8 cellular contexts compared by ENCODE assay signal in the genomic region with DNA sequence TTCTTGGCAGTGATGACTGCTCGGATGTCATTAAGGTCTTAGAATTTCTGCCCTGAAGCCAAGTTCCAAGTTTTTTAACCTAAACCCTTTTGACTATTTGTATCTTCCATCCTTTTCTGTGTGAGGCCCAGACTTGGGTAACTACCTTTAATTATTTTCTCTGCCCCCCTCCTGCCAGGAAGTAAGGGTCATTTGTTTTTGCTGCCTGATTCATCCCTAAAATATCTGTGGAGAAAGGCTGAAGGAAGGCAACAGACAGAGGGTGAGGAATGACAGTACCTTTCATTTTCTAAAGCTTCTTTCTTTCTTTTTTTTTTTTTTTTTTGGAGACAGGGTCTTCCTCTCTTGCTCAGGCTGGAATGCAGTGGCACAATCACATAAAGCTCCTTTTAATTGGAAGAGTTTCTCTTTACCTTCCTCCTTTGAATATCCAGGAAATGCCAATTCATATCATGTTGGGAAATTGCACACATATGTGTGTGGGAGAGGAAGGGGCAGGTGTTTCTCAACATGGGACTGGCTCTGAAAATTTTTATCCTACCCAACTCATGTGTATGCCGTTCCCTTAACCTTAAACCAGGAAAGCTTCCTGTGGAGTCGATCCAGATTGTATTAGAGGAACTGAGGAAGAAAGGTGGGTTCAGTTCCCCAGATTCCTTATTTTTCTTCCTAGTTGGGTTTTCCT. TPM values are rescaled to one million over a fixed set of nuclear protein-coding genes. Genes with fewer than 3 reads are reported as not detected.
DNase-seq lines count a peak whose midpoint lies in the region; ATAC-seq and TF ChIP-seq lines count a peak whose summit lies in the region.

No MANE protein-coding gene starts in this region.

- no peak for TF ChIP-seq POLR2A in NB4 (IDR thresholded peaks at IDR 0.05; ENCODE audit: extremely low read depth, insufficient read length)

- TF ChIP-seq RAD21 in neural cell (conservative IDR thresholded peaks at IDR 0.05), result no peak

- peak overlapping the region; percentile 98 to 99 (median 99) for H3K4me3 Mint-ChIP-seq in CD4-positive, alpha-beta memory T cell

- H4K20me1 ChIP-seq in neural cell (ENCODE audit: insufficient read depth), result no peaks in the 10 kb centered on the region

- peaks cover 24% of the 10 kb centered on the region for H3K36me3 ChIP-seq in CD4-positive, alpha-beta memory T cell (ENCODE audit: insufficient read depth, low read length)
- peaks cover 18 to 37% of the 10 kb centered on the region in 2 donors for H3K36me3 ChIP-seq in duodenal mucosa (ENCODE audit: control insufficient read depth in 1 of 2, insufficient read depth in 2 of 2, low read length in 2 of 2)
- no peaks in the 10 kb centered on the region for H3K36me3 ChIP-seq in neural cell (ENCODE audit: insufficient read depth, low read length)

- peak overlapping the region; percentile 95 for H2AFZ ChIP-seq in neural cell (ENCODE audit: low read depth, low read length)

- in situ Hi-C loops in KBM-7 (cut with MboI; ENCODE audit: low pct_unique_long_range_greater_than_20kb, low sequenced_read_pairs), result no loop called here

- peak overlapping the region; percentile 91 to 99 (median 98) for H3K27ac Mint-ChIP-seq in CD4-positive, alpha-beta memory T cell

- H3K4me1 Mint-ChIP-seq in CD4-positive, alpha-beta memory T cell, result peaks cover 11 to 28% (median 20%) of the 10 kb centered on the region in 4 donors

- peaks cover 39 to 47% of the 10 kb centered on the region in 2 donors for H3K36me3 Mint-ChIP-seq in CD4-positive, alpha-beta memory T cell

- TF ChIP-seq CTCF in NB4 (IDR thresholded peaks at IDR 0.05; ENCODE audit: low read depth, low read length), result no peak
- no peak for TF ChIP-seq CTCF in neural cell (IDR thresholded peaks at IDR 0.05; ENCODE audit: poor library complexity, severe bottlenecking)

- H3K4me3 ChIP-seq in CD4-positive, alpha-beta memory T cell (ENCODE audit: low read length in 2 of 2), result peak overlapping the region; percentile 90 to 100
- H3K4me3 ChIP-seq in NB4 (ENCODE audit: low read depth, low read length), result peak overlapping the region; percentile 92
- H3K4me3 ChIP-seq in duodenal mucosa (ENCODE audit: low read depth in 1 of 2, low read length in 2 of 2), result peak overlapping the region; percentile 86 to 99
- peak overlapping the region; percentile 84 for H3K4me3 ChIP-seq in neural cell (ENCODE audit: low read length)

- no peaks in the 10 kb centered on the region for H3K9me3 Mint-ChIP-seq in CD4-positive, alpha-beta memory T cell

- CTCF ChIA-PET in CD4-positive, alpha-beta memory T cell (lab: Charles Lee; ENCODE audit: partially characterized antibody), result interaction anchor here (0.9 to 3.0 kb wide), 5 partner anchors 11 to 224 kb away, joined by 3 to 16 read pairs (median 6); a partner anchor contains a TSS

- DNase-seq in CD4-positive, alpha-beta memory T cell, result no peak
- no peak for DNase-seq in NB4 (ENCODE audit: low read depth)
- DNase-seq in KBM-7, result no peak
- no peak for DNase-seq in SK-N-DZ (ENCODE audit: low spot score)
- no peak for DNase-seq in stimulated activated CD4-positive, alpha-beta T cell treated with anti-CD3 and anti-CD28 coated beads, Interleukin-4, amount 100 ng/mL, for 4 hours

- H3K27ac ChIP-seq in CD4-positive, alpha-beta memory T cell (ENCODE audit: low read depth, low read length), result peak overlapping the region; percentile 81
- H3K27ac ChIP-seq in duodenal mucosa (ENCODE audit: low read depth, low read length), result no peak overlapping the region
- H3K27ac ChIP-seq in neural cell (ENCODE audit: low read length), result peak overlapping the region; percentile 73

- no peaks in the 10 kb centered on the region for H3K27me3 ChIP-seq in CD4-positive, alpha-beta memory T cell (ENCODE audit: insufficient read depth, low read length)
- no peaks in the 10 kb centered on the region for H3K27me3 ChIP-seq in duodenal mucosa (ENCODE audit: control insufficient read depth in 1 of 2, insufficient read depth in 2 of 2, low read length in 2 of 2)
- no peaks in the 10 kb centered on the region for H3K27me3 ChIP-seq in neural cell (ENCODE audit: insufficient read depth, low read depth, low read length)

- H3K27me3 Mint-ChIP-seq in CD4-positive, alpha-beta memory T cell, result peaks cover 0 to under 1% of the 10 kb centered on the region in 2 donors

- H3F3A ChIP-seq in neural cell (ENCODE audit: insufficient read depth, low read length, poor library complexity, severe bottlenecking), result no peaks in the 10 kb centered on the region

- H3K9me2 ChIP-seq in neural cell (ENCODE audit: insufficient read depth, low read length), result no peaks in the 10 kb centered on the region

- peak overlapping the region; percentile 77 for H3K4me2 ChIP-seq in neural cell (ENCODE audit: low read length)

- H3K9me3 ChIP-seq in CD4-positive, alpha-beta memory T cell (ENCODE audit: control insufficient read depth in 1 of 2, low read length in 2 of 2), result no peaks in the 10 kb centered on the region
- H3K9me3 ChIP-seq in duodenal mucosa (ENCODE audit: control insufficient read depth in 1 of 2, low read length in 2 of 2) (no peaks in the 10 kb centered on the region), neural cell (ENCODE audit: low read length) (no peaks in the 10 kb centered on the region)

- H3K9ac ChIP-seq in duodenal mucosa (ENCODE audit: low read depth in 1 of 2, low read length in 2 of 2) (peak overlapping the region; percentile 86 to 88), neural cell (ENCODE audit: low read length) (peak overlapping the region; percentile 88)

- peaks cover 17% of the 10 kb centered on the region for H3K4me1 ChIP-seq in CD4-positive, alpha-beta memory T cell (ENCODE audit: insufficient read depth, low read length)
- peaks cover 10 to 12% of the 10 kb centered on the region in 2 donors for H3K4me1 ChIP-seq in duodenal mucosa (ENCODE audit: control insufficient read depth in 1 of 2, insufficient read depth in 2 of 2, low read length in 2 of 2)

- no peak for TF ChIP-seq EP300 in neural cell (conservative IDR thresholded peaks at IDR 0.05; ENCODE audit: poor library complexity, severe bottlenecking)

- intact Hi-C loops in CD4-positive, alpha-beta memory T cell (cut with micrococcal nuclease), result no loop called here

- POLR2A ChIA-PET in CD4-positive, alpha-beta memory T cell (lab: Charles Lee; ENCODE audit: partially characterized antibody), result interaction anchor here (0.9 to 2.3 kb wide), 13 partner anchors 8 to 386 kb away, joined by 3 to 27 read pairs (median 6); a partner anchor contains a TSS

- no peak for ATAC-seq in GM19324 (IDR thresholded peaks at IDR 0.05; ENCODE audit: low FRiP score, unreplicated experiment)

- H3K79me2 ChIP-seq in neural cell (replicated peaks; ENCODE audit: insufficient read depth, low read length), result no peaks in the 10 kb centered on the region

TF ChIP-seq in neural cell, 6 proteins besides CTCF, POLR2A, EP300 and RAD21 (continues in another document):
- no peak for TF ChIP-seq POLR2AphosphoS5 (IDR thresholded peaks at IDR 0.05)
- TF ChIP-seq SMC3 (conservative IDR thresholded peaks at IDR 0.05; ENCODE audit: poor library complexity), result no peak
- TF ChIP-seq TAF1 (IDR thresholded peaks at IDR 0.05; ENCODE audit: low read depth), result no peak
- no peak for TF ChIP-seq MXI1 (conservative IDR thresholded peaks at IDR 0.05; ENCODE audit: poor library complexity, severe bottlenecking)
- no peak for TF ChIP-seq EZH2 (IDR thresholded peaks at IDR 0.05; ENCODE audit: borderline replicate concordance, insufficient read depth, low read length, poor library complexity, severe bottlenecking)

RNA-seq across cellular contexts. Expression of a gene that starts 1.0 kb away (rescaled TPM):
- 10 to 100 TPM; 39.3 to 43.6 TPM for total RNA-seq in CD4-positive, alpha-beta memory T cell
- polyA plus RNA-seq in CD4-positive, alpha-beta memory T cell, result 10 to 100 TPM; 39.8 to 63.3 TPM
- 128 and 133 TPM in 2 replicates for polyA plus RNA-seq in neural cell
- 51.1 and 57.3 TPM in 2 replicates for polyA minus RNA-seq in neural cell
- polyA plus RNA-seq in SK-N-DZ (2014; cell fraction: cytosol; rRNA removed), result 186 and 233 TPM in 2 replicates
- polyA plus RNA-seq in SK-N-DZ (2014; cell fraction: nucleus; rRNA removed), result 139 and 142 TPM in 2 replicates

RNA-seq across cellular contexts. Expression of a gene that starts 6.2 kb away (rescaled TPM):
- total RNA-seq in CD4-positive, alpha-beta memory T cell, result under 1 TPM; 0.14 to 0.41 TPM
- not detected for polyA plus RNA-seq in CD4-positive, alpha-beta memory T cell
- polyA plus RNA-seq in neural cell, result 0.10 TPM in 1 of 2 replicates, not detected in the other
- polyA minus RNA-seq in neural cell, result 0.24 TPM in 1 of 2 replicates, not detected in the other
- polyA plus RNA-seq in SK-N-DZ (2014; cell fraction: cytosol; rRNA removed), result 0.25 TPM in 1 of 2 replicates, not detected in the other
- polyA plus RNA-seq in SK-N-DZ (2014; cell fraction: nucleus; rRNA removed), result 0.46 and 1.8 TPM in 2 replicates

RNA-seq across cellular contexts. Expression of a gene that starts 13.2 kb away (rescaled TPM):
- total RNA-seq in CD4-positive, alpha-beta memory T cell, result not detected
- not detected for polyA plus RNA-seq in CD4-positive, alpha-beta memory T cell
- 0.96 and 2.1 TPM in 2 replicates for polyA plus RNA-seq in neural cell
- 1.6 TPM in 1 of 2 replicates, not detected in the other for polyA minus RNA-seq in neural cell
- 18.3 and 35.7 TPM in 2 replicates for polyA plus RNA-seq in SK-N-DZ (2014; cell fraction: cytosol; rRNA removed)
- 14.2 and 18.6 TPM in 2 replicates for polyA plus RNA-seq in SK-N-DZ (2014; cell fraction: nucleus; rRNA removed)

RNA-seq across cellular contexts. Expression of a gene that starts 24.3 kb away (rescaled TPM):
- 10 to 100 TPM; 27.7 to 30.1 TPM for total RNA-seq in CD4-positive, alpha-beta memory T cell
- 100 to 1,000 TPM; 110 to 153 TPM for polyA plus RNA-seq in CD4-positive, alpha-beta memory T cell
- 222 and 234 TPM in 2 replicates for polyA plus RNA-seq in neural cell
- polyA minus RNA-seq in neural cell, result 64.6 and 66.2 TPM in 2 replicates
- 217 TPM in 2 replicates for polyA plus RNA-seq in SK-N-DZ (2014; cell fraction: cytosol; rRNA removed)
- 118 and 127 TPM in 2 replicates for polyA plus RNA-seq in SK-N-DZ (2014; cell fraction: nucleus; rRNA removed)

RNA-seq across cellular contexts. Expression of a gene that starts 24.5 kb away (rescaled TPM):
- total RNA-seq in CD4-positive, alpha-beta memory T cell, result not detected
- under 1 TPM; 0.22 to 0.43 TPM for polyA plus RNA-seq in CD4-positive, alpha-beta memory T cell
- 0.21 and 1.2 TPM in 2 replicates for polyA plus RNA-seq in neural cell
- polyA minus RNA-seq in neural cell, result 0.35 TPM in 1 of 2 replicates, not detected in the other
- polyA plus RNA-seq in SK-N-DZ (2014; cell fraction: cytosol; rRNA removed), result not detected in 2 replicates
- not detected in 2 replicates for polyA plus RNA-seq in SK-N-DZ (2014; cell fraction: nucleus; rRNA removed)
